8 cellular contexts compared by ENCODE assay signal in the genomic region with DNA sequence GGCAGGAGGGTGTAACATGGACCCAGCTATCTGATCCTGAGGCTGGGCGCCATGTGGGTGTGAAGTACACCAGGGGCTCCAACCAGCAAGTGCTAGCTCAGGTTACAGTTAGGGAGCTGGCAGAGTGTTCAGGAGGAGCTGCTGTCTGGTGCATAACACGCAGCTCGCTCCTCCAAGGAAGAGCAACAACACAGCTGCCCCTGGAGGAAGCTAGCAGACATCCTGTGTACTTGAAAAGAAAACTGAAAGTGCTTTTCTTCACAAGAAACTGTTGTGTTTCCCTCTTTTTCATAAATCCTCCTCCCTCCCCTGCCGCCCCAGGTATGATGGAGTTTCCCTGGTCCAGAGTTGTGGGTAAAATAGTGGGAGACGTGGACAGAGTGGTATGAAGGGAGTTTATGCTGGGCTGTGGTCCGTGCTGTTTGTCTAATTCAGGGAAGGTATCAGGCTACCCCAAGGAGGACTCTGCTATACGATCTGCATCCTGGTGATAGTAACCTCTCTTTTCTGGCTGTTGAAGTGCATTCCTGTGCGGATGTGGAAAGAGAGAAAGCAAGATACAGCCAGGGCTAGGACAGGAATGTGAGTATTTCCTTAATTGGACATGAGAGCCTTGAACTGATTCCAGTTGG. TPM values are rescaled to one million over a fixed set of nuclear protein-coding genes. Genes with fewer than 3 reads are reported as not detected.
A peak's percentile ranks its signal among the peaks of the same experiment; 100 is the strongest.
DNase-seq lines count a peak whose midpoint lies in the region; ATAC-seq, FAIRE-seq and TF ChIP-seq lines count a peak whose summit lies in the region.

No MANE protein-coding gene starts in this region.

- CTCF ChIA-PET in AG04450 (lab: Charles Lee): interaction anchor here (1.2 to 5.4 kb wide), 3 partner anchors 17 to 486 kb away, joined by 6 to 33 read pairs (median 19); no protein-coding TSS in a partner anchor

- peaks cover 2% of the 10 kb centered on the region for H3K27me3 ChIP-seq in AG04450 (ENCODE audit: control insufficient read depth, insufficient read depth, low read length)
- no peaks in the 10 kb centered on the region for H3K27me3 ChIP-seq in SJSA1 (replicated peaks)
- peaks cover 6% of the 10 kb centered on the region for H3K27me3 ChIP-seq in bronchial epithelial cell (ENCODE audit: control insufficient read depth, insufficient read depth, low read length)
- no peaks in the 10 kb centered on the region for H3K27me3 ChIP-seq in lung (ENCODE audit: control insufficient read depth, insufficient read depth)
- peaks cover 3% of the 10 kb centered on the region for H3K27me3 ChIP-seq in transverse colon

- H3K36me3 ChIP-seq in SJSA1 (no peaks in the 10 kb centered on the region), bronchial epithelial cell (ENCODE audit: control insufficient read depth, insufficient read depth, low read length) (no peaks in the 10 kb centered on the region), lung (ENCODE audit: control insufficient read depth in 2 of 2, insufficient read depth in 2 of 2, low read length in 2 of 2) (no peaks in the 10 kb centered on the region), transverse colon (no peaks in the 10 kb centered on the region)

- peak; percentile 28 for TF ChIP-seq POLR2A in transverse colon (IDR thresholded peaks at IDR 0.05)

- 3 to 10% methylated on average over 8 of the region's 8 CpGs for WGBS in lung, 2 donors
- 6 to 7% methylated on average over 2 to 8 of the region's 8 CpGs for WGBS in transverse colon (ENCODE audit: low coverage in 1 of 2), 2 donors

- TF ChIP-seq CTCF in AG04450 (IDR thresholded peaks at IDR 0.05; ENCODE audit: low read depth, low read length): peak; percentile 24
- TF ChIP-seq CTCF in bronchial epithelial cell (IDR thresholded peaks at IDR 0.05; ENCODE audit: insufficient read depth, low read length, severe bottlenecking): no peak
- no peak for TF ChIP-seq CTCF in lung (IDR thresholded peaks at IDR 0.05; ENCODE audit: control extremely low read depth, extremely low read depth)
- no peak for TF ChIP-seq CTCF in transverse colon (IDR thresholded peaks at IDR 0.05)

- ATAC-seq in GM18861 (IDR thresholded peaks at IDR 0.05; ENCODE audit: unreplicated experiment): peak; percentile 41
- ATAC-seq in HG03175 (IDR thresholded peaks at IDR 0.05; ENCODE audit: unreplicated experiment): peak; percentile 44
- ATAC-seq in lung (ENCODE audit: insufficient read depth, low FRiP score): peak; percentile 29

- no peak for FAIRE-seq in bronchial epithelial cell (lab: Jason Lieb, UNC)

- no peak for TF ChIP-seq EP300 in transverse colon (IDR thresholded peaks at IDR 0.05; ENCODE audit: low read depth)

- H3K4me3 ChIP-seq in AG04450 (ENCODE audit: low read depth, low read length) (peak overlapping the region; percentile 60), SJSA1 (peak overlapping the region; percentile 24), bronchial epithelial cell (ENCODE audit: low read depth, low read length) (no peak overlapping the region), lung (peak overlapping the region; percentile 16), transverse colon (peak overlapping the region in 3 of 4 donors; percentile 2 to 29 (median 18))

- H3K4me1 ChIP-seq in SJSA1 (replicated peaks) (peaks cover 27% of the 10 kb centered on the region), lung (ENCODE audit: control insufficient read depth in 2 of 2, insufficient read depth in 2 of 2, low read length in 2 of 2) (peaks cover 0 to 9% of the 10 kb centered on the region in 2 donors), transverse colon (peaks cover 12 to 31% (median 20%) of the 10 kb centered on the region in 4 donors)

- in situ Hi-C loops in transverse colon (cut with MboI; ENCODE audit: low pct_ligation_motif_present in 1 of 4, low pct_unique_long_range_greater_than_20kb in 1 of 4, low sequenced_read_pairs in 3 of 4): loop anchor here in 2 of 4 donors (25.0 kb wide), 2 partner anchors 187 to 212 kb away; a partner anchor contains a TSS

- DNase-seq in AG04450 (ENCODE audit: low read depth, low spot score) (peak; percentile 56), SJSA1 (ENCODE audit: low read depth in 1 of 2, low spot score in 2 of 2) (peak; percentile 40 to 61), bronchial epithelial cell (ENCODE audit: low read depth) (peak; percentile 27), lung (ENCODE audit: low spot score) (no peak), transverse colon (peak; percentile 52), GF-D8 (lab: John Stamatoyannopoulos, UW) (no peak)

- intact Hi-C loops in transverse colon (cut with DNase I; ENCODE audit: low total_unique reads): no loop called here

- POLR2A ChIA-PET in AG04450 (lab: Yijun Ruan, JAX): interaction anchor here (0.5 to 1.0 kb wide), 4 partner anchors 16 to 486 kb away, joined by 3 to 5 read pairs (median 4); no protein-coding TSS in a partner anchor

- H3K9me3 ChIP-seq in AG04450 (ENCODE audit: control insufficient read depth, insufficient read depth, low read length) (no peaks in the 10 kb centered on the region; the same call in 1 of the 2 replicates), SJSA1 (replicated peaks) (no peaks in the 10 kb centered on the region), lung (ENCODE audit: control insufficient read depth in 2 of 2, insufficient read depth in 1 of 2, low read length in 1 of 2) (no peaks in the 10 kb centered on the region), transverse colon (no peaks in the 10 kb centered on the region)

- peak overlapping the region; percentile 94 for H3K27ac ChIP-seq in AG04450 (ENCODE audit: low read depth, low read length)
- peak overlapping the region; percentile 36 for H3K27ac ChIP-seq in SJSA1
- peak overlapping the region; percentile 62 to 92 for H3K27ac ChIP-seq in lung (ENCODE audit: low read depth in 1 of 2, low read length in 1 of 2)
- H3K27ac ChIP-seq in transverse colon: peak overlapping the region; percentile 67 to 80 (median 77)

RNA-seq across cellular contexts. Expression of a gene that starts 6.1 kb away (rescaled TPM):
- polyA plus RNA-seq in AG04450 (2011; rRNA removed) (381 and 463 TPM in 2 replicates), lung (10 to 100 TPM; 22.9 to 55.2 TPM)
- polyA minus RNA-seq in AG04450 (2011; rRNA and poly(A)+ RNA removed): 582 and 710 TPM in 2 replicates
- 163 and 186 TPM in 2 replicates for total RNA-seq in SJSA1 (2014; rRNA removed; shearing (Covaris generic))
- total RNA-seq in bronchial epithelial cell (6.9 and 18.7 TPM in 2 replicates), lung (100 to 1,000 TPM; 107 to 133 TPM), transverse colon (10 to 100 TPM in 3 of 4 donors, 1 to 10 TPM in 1; 7.0 to 37.8 (median 16.3) TPM)

Comparison
In these comparisons a context has a peak if more than half of its experiments do, and no peak if none do; other contexts are left out.
1. DNase-seq: peak in AG04450 (single experiment), SJSA1 (2 of 2), bronchial epithelial cell (single experiment) and transverse colon (single experiment); none in lung (single experiment) and GF-D8 (single experiment).
2. H3K27ac ChIP-seq: peak in every context shown above with its lines; median percentile 94 in AG04450; 77 in lung; 77 in transverse colon; 36 in SJSA1.
3. Peak in every context shown above with its lines, with median percentiles within 50 percentile points of each other: ATAC-seq.